27 cellular contexts compared by ENCODE assay signal in genomic region chr11:80048513-80048912, GRCh38.
"Had no signal": no experiment of that assay in that cellular context is flagged by ENCODE, and none has a peak within 500 bp of the region (broad histone marks: within the 10 kb centered on the region; RNA-seq: fewer than 3 reads in every experiment).

No MANE protein-coding gene starts in this region.

- H3K36me3 ChIP-seq: neural progenitor cell, ovary, right lobe of liver, spleen, suprapubic skin, tibial artery, transverse colon, vagina had no signal

- ATAC-seq: naive thymus-derived CD4-positive, alpha-beta T cell; natural killer cell; right lobe of liver; stimulated activated memory B cell treated with anti-CD40 and anti-IgM and Interleukin-4, amounts not matched to agents 10 μg/mL and 1 μg/mL and 100 μg/mL, for 72 hours; stimulated activated naive CD8-positive, alpha-beta T cell treated with anti-CD3 and anti-CD28 coated beads, Interleukin-15, amount 100 ng/mL, for 72 hours; stimulated activated naive CD8-positive, alpha-beta T cell treated with anti-CD3 and anti-CD28 coated beads, Interleukin-15, Interleukin-2, amounts not matched to agents 100 U/mL and 50 U/mL, for 24 hours had no signal

- DNase-seq: naive thymus-derived CD4-positive, alpha-beta T cell; natural killer cell; occipital lobe; ovary; posterior cingulate gyrus; psoas muscle; right lobe of liver; spleen; stimulated activated CD4-positive, alpha-beta T cell treated with anti-CD3 and anti-CD28 coated beads, Interleukin-12 subunit alpha, Interleukin-12 subunit beta, amount 100 ng/mL, for 4 hours; stimulated activated CD4-positive, alpha-beta T cell treated with anti-CD3 and anti-CD28 coated beads, Interleukin-1b, Interleukin-23, amount 100 ng/mL, for 48 hours; stimulated activated CD4-positive, alpha-beta T cell treated with anti-CD3 and anti-CD28 coated beads, Interleukin-4, amount 100 ng/mL, for 1 hour; stimulated activated CD4-positive, alpha-beta T cell treated with anti-CD3 and anti-CD28 coated beads, Interleukin-4, amount 100 ng/mL, for 4 hours; stimulated activated CD8-positive, alpha-beta memory T cell treated with anti-CD3 and anti-CD28 coated beads, Interleukin-4, amount 100 ng/mL, for 48 hours; stimulated activated naive CD4-positive, alpha-beta T cell; stimulated activated naive CD8-positive, alpha-beta T cell treated with anti-CD3 and anti-CD28 coated beads, Interleukin-15, amount 100 ng/mL, for 72 hours; stimulated activated naive CD8-positive, alpha-beta T cell treated with anti-CD3 and anti-CD28 coated beads, Interleukin-15, Interleukin-2, amounts not matched to agents 100 U/mL and 50 U/mL, for 24 hours; substantia nigra; testis; tibial artery; transverse colon had no signal

- H3K4me1 ChIP-seq: neural progenitor cell, parathyroid adenoma, psoas muscle, right lobe of liver, spleen, suprapubic skin, testis, tibial artery, transverse colon, vagina had no signal

- H3K9me3 ChIP-seq: ovary, psoas muscle, right lobe of liver, spleen, suprapubic skin, testis, tibial artery, transverse colon, vagina had no signal

- H3K27ac ChIP-seq: neural progenitor cell, ovary, parathyroid adenoma, psoas muscle, right lobe of liver, skin epidermis, spleen, suprapubic skin, tibial artery, transverse colon, vagina had no signal

- H3K27me3 ChIP-seq: neural progenitor cell, ovary, right lobe of liver, spleen, suprapubic skin, testis, tibial artery, transverse colon, vagina had no signal

- H3K4me3 ChIP-seq: neural progenitor cell, ovary, psoas muscle, right lobe of liver, skin epidermis, smooth muscle cell, spleen, suprapubic skin, testis, tibial artery, transverse colon, vagina had no signal
